Comparison of ENCODE assay signal across 12 cellular contexts in genomic region chr14:29814153-29815057, GRCh38.
DNase-seq lines count a peak whose midpoint lies in the region; ATAC-seq and TF ChIP-seq lines count a peak whose summit lies in the region.
"Had no signal": no experiment of that assay in that cellular context is flagged by ENCODE, and none has a peak within 500 bp of the region (broad histone marks: within the 10 kb centered on the region; RNA-seq: fewer than 3 reads in every experiment).

No MANE protein-coding gene starts in this region.

- no peaks in the 10 kb centered on the region for H3K9me3 ChIP-seq in PC-9 (ENCODE audit: insufficient read depth, low read depth)

- no peaks in the 10 kb centered on the region for H3K27me3 ChIP-seq in PC-9 (ENCODE audit: insufficient read depth, low read depth)
- H3K27me3 ChIP-seq: BLaER1 treated with 17β-estradiol and CSF1 and Interleukin-3, amounts not matched to agents 10 nM and 100 nM had no signal

- peaks cover 7 to 55% (median 16%) of the 10 kb centered on the region in 6 donors for H3K9me3 Mint-ChIP-seq in immature natural killer cell

- DNase-seq in NCI-H1092 (lab: John Stamatoyannopoulos, UW) (peak; percentile 81), NCI-H69 (lab: John Stamatoyannopoulos, UW) (peak; percentile 86), globus pallidus (ENCODE audit: low spot score) (peak; percentile 81), posterior cingulate gyrus (peak; percentile 66 to 95 (median 82)), immature natural killer cell (no peak), hepatic stellate cell (ENCODE audit: low spot score) (no peak), PC-9 (no peak)
- DNase-seq: amniotic stem cell; naive thymus-derived CD8-positive, alpha-beta T cell; stimulated activated CD8-positive, alpha-beta memory T cell treated with anti-CD3 and anti-CD28 coated beads, Interleukin-4, amount 100 ng/mL, for 48 hours had no signal

- BruUV-seq in PC-9 (replicated peaks; lab: Mats Ljungman, UMichigan): no TSS peak

- no peaks in the 10 kb centered on the region for H3K4me1 ChIP-seq in PC-9 (replicated peaks; ENCODE audit: insufficient read depth)
- H3K4me1 ChIP-seq: BLaER1 treated with 17β-estradiol and CSF1 and Interleukin-3, amounts not matched to agents 10 nM and 100 nM had no signal

- H3K4me1 Mint-ChIP-seq in immature natural killer cell: no peaks in the 10 kb centered on the region
- H3K4me1 Mint-ChIP-seq: naive thymus-derived CD8-positive, alpha-beta T cell had no signal

- no peak for ATAC-seq in GM21360 (IDR thresholded peaks at IDR 0.05; ENCODE audit: unreplicated experiment)
- ATAC-seq: naive thymus-derived CD8-positive, alpha-beta T cell had no signal

- H3K9me2 ChIP-seq in PC-9 (ENCODE audit: insufficient read depth): no peaks in the 10 kb centered on the region

- no peak overlapping the region for H3K4me3 ChIP-seq in PC-9
- H3K4me3 ChIP-seq: BLaER1 treated with 17β-estradiol and CSF1 and Interleukin-3, amounts not matched to agents 10 nM and 100 nM had no signal

- intact Hi-C loops in posterior cingulate gyrus (cut with DNase I): loop anchor here (10.0 kb wide), 1 partner anchor 110 kb away; the partner anchor contains the start of gene PRKD1
- intact Hi-C loops in PC-9 (cut with micrococcal nuclease; ENCODE audit: unreplicated experiment): no loop called here

- H3K4me3 Mint-ChIP-seq in immature natural killer cell: no peak overlapping the region
- H3K4me3 Mint-ChIP-seq: naive thymus-derived CD8-positive, alpha-beta T cell had no signal

- no peaks in the 10 kb centered on the region for H3K79me2 ChIP-seq in PC-9 (ENCODE audit: low read depth)

- H2AFZ ChIP-seq in PC-9: no peak overlapping the region

- no peaks in the 10 kb centered on the region for H3K36me3 ChIP-seq in PC-9 (ENCODE audit: low read depth)
- H3K36me3 ChIP-seq: BLaER1 treated with 17β-estradiol and CSF1 and Interleukin-3, amounts not matched to agents 10 nM and 100 nM had no signal

- peaks cover 0 to 2% (median 0%) of the 10 kb centered on the region in 3 donors for H3K27me3 Mint-ChIP-seq in immature natural killer cell (ENCODE audit: low read depth in 3 of 3)
- H3K27me3 Mint-ChIP-seq: naive thymus-derived CD8-positive, alpha-beta T cell had no signal

- POLR2A ChIA-PET in PC-9 (lab: Charles Lee; ENCODE audit: unreplicated experiment): interaction anchor here (0.6 kb wide), 1 partner anchor 635 kb away, joined by 3 read pairs; no protein-coding TSS in a partner anchor

- H3K4me2 ChIP-seq in PC-9: no peak overlapping the region
- H3K4me2 ChIP-seq: BLaER1 treated with 17β-estradiol and CSF1 and Interleukin-3, amounts not matched to agents 10 nM and 100 nM had no signal

- no peak overlapping the region for H3K27ac ChIP-seq in PC-9
- H3K27ac ChIP-seq: BLaER1 treated with 17β-estradiol and CSF1 and Interleukin-3, amounts not matched to agents 10 nM and 100 nM had no signal

- CTCF ChIA-PET in PC-9 (lab: Charles Lee): no interaction called here

- no peak overlapping the region for H3K27ac Mint-ChIP-seq in immature natural killer cell
- H3K27ac Mint-ChIP-seq: naive thymus-derived CD8-positive, alpha-beta T cell had no signal

- H3K36me3 Mint-ChIP-seq in immature natural killer cell: no peaks in the 10 kb centered on the region
- H3K36me3 Mint-ChIP-seq: naive thymus-derived CD8-positive, alpha-beta T cell had no signal

- no peaks in the 10 kb centered on the region for H4K20me1 ChIP-seq in PC-9 (ENCODE audit: insufficient read depth)
- H4K20me1 ChIP-seq: BLaER1 treated with 17β-estradiol and CSF1 and Interleukin-3, amounts not matched to agents 10 nM and 100 nM had no signal

- no peaks in the 10 kb centered on the region for H3F3A ChIP-seq in PC-9 (ENCODE audit: insufficient read depth, low read depth)

- TF ChIP-seq CTCF in PC-9 (conservative IDR thresholded peaks at IDR 0.05): no peak

Comparison
In these comparisons a context has a peak if more than half of its experiments do, and no peak if none do; other contexts are left out.
1. DNase-seq: peak in NCI-H1092 (single experiment), NCI-H69 (single experiment), globus pallidus (single experiment) and posterior cingulate gyrus (10 of 10); none in immature natural killer cell (0 of 3), hepatic stellate cell (single experiment) and PC-9 (0 of 2).